In the genomic region with DNA sequence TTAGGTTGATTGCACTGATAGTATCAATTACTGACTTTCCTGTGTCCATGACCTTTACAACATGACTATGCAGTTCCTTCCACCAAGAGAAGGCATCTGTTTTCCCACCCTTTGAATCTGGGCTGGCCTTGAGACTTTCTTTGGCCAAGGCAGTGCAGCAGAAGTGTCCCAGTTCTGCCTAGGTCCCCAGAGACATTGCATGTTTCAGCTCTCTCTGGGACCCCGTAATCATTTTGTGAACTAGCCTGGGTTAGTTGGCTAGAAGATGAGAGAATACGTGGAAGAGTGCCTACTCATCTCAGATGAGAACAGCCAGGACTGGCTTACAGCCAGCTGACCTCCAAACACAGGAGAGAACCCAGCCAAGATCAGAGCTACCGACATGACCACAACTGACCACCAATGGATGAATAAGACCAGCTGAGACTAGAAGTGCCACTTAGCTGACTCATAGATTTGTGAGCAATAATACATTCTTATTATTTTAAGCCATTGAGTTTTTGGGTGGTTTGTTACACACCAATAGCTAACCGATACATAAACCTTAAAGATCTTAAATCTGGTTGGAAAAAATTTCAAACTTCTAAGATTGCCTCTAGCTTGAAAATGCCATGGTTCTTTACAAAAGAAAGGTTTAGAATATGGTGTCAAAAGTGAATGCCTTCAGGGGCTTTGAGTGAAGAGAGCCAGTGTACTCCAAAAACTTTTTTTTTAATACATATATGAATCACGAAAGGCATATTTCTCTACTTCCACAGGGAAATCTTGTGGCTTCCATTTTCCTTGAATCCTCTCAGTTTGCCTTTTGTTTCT, we compare ENCODE assay signal across 12 cellular contexts.
DNase-seq lines count a peak whose midpoint lies in the region; ATAC-seq and TF ChIP-seq lines count a peak whose summit lies in the region.
"Had no signal": no experiment of that assay in that cellular context is flagged by ENCODE, and none has a peak within 500 bp of the region (broad histone marks: within the 10 kb centered on the region; RNA-seq: fewer than 3 reads in every experiment).

No MANE protein-coding gene starts in this region.

- H4K91ac ChIP-seq in neuronal stem cell (ENCODE audit: low read depth, low read length, poor library complexity): no peak overlapping the region

- H3K14ac ChIP-seq in neuronal stem cell (ENCODE audit: low read length): no peak overlapping the region

- DNase-seq in PC-3 (peak; percentile 2), epithelial cell of proximal tubule (ENCODE audit: low read depth) (peak; percentile 52), upper lobe of left lung (no peak), neuronal stem cell (ENCODE audit: low spot score) (no peak), NCI-H446 treated with DMSO at 0.1 percent for 48 hours (lab: John Stamatoyannopoulos, UW) (no peak)
- DNase-seq: activated CD4-positive, alpha-beta memory T cell treated with anti-CD3 and anti-CD28 coated beads, Interleukin-2, amount 10 ng/mL, durations not matched to agents 7 days and 5 days; DMS 273 treated with DMSO at 0.1 percent for 48 hours; effector memory CD8-positive, alpha-beta T cell; Karpas-422; NCI-H510A treated with DMSO at 0.1 percent for 48 hours had no signal

- H4K20me1 ChIP-seq in PC-3 (ENCODE audit: low read length): no peaks in the 10 kb centered on the region

- no peak for TF ChIP-seq POLR2A in upper lobe of left lung (IDR thresholded peaks at IDR 0.05)

- POLR2A ChIA-PET in PC-3 (lab: Charles Lee; ENCODE audit: unreplicated experiment): no interaction called here

- no peak overlapping the region for H3K23ac ChIP-seq in neuronal stem cell (ENCODE audit: low read depth, low read length, poor library complexity)

- H3K4me3 ChIP-seq in PC-3 (ENCODE audit: low read length) (no peak overlapping the region), epithelial cell of proximal tubule (ENCODE audit: low read depth, low read length) (no peak overlapping the region), liver (ENCODE audit: low read depth in 1 of 3, low read length in 3 of 3) (no peak overlapping the region), upper lobe of left lung (no peak overlapping the region), neuronal stem cell (ENCODE audit: low read length in 2 of 2) (no peak overlapping the region)

- TF ChIP-seq EP300 in upper lobe of left lung (IDR thresholded peaks at IDR 0.05): peak in 1 of 4 donors; percentile 26

- no peak overlapping the region for H3K18ac ChIP-seq in neuronal stem cell (ENCODE audit: low read length)

- TF ChIP-seq CTCF in PC-3 (conservative IDR thresholded peaks at IDR 0.05; ENCODE audit: low read depth, low read length) (no peak), epithelial cell of proximal tubule (conservative IDR thresholded peaks at IDR 0.05; ENCODE audit: low read depth, low read length) (no peak), liver (IDR thresholded peaks at IDR 0.05; ENCODE audit: low read depth, low read length, missing input control) (no peak), upper lobe of left lung (IDR thresholded peaks at IDR 0.05) (no peak)

- intact Hi-C loops in PC-3 (cut with micrococcal nuclease): no loop called here

- no peaks in the 10 kb centered on the region for H3K79me2 ChIP-seq in PC-3 (ENCODE audit: low read length)

- no peak overlapping the region for H3K4ac ChIP-seq in neuronal stem cell (ENCODE audit: low read length)

- H3K9ac ChIP-seq in PC-3 (ENCODE audit: low read length): no peak overlapping the region
- no peak overlapping the region for H3K9ac ChIP-seq in liver (ENCODE audit: low read depth in 1 of 2, low read length in 2 of 2)
- H3K9ac ChIP-seq in neuronal stem cell (ENCODE audit: low read depth, low read length, poor library complexity): no peak overlapping the region

- H3K27ac ChIP-seq in PC-3 (ENCODE audit: low read length) (no peak overlapping the region), liver (ENCODE audit: low read depth in 1 of 2, low read length in 2 of 2) (no peak overlapping the region), upper lobe of left lung (peak overlapping the region; percentile 86 to 94 (median 87)), neuronal stem cell (replicated peaks; ENCODE audit: low read length) (no peak overlapping the region)

- H2BK15ac ChIP-seq in neuronal stem cell (ENCODE audit: low read length): no peak overlapping the region

- 58% methylated on average over 5 of the region's 5 CpGs for WGBS in liver
- 77 to 83% methylated on average over 5 of the region's 5 CpGs for WGBS in upper lobe of left lung, 2 donors
- WGBS in neuronal stem cell (ENCODE audit: extremely low coverage in 2 of 2, insufficient read length in 2 of 2, insufficient replicate concordance in 1 of 2), 2 donors: no CpG with 5 or more reads among the region's 5 CpGs

- H3K27me3 ChIP-seq in PC-3 (ENCODE audit: low read length): no peaks in the 10 kb centered on the region
- H3K27me3 ChIP-seq in liver (ENCODE audit: control insufficient read depth in 4 of 4, insufficient read depth in 4 of 4, low read length in 3 of 4): no peaks in the 10 kb centered on the region
- H3K27me3 ChIP-seq in upper lobe of left lung: no peaks in the 10 kb centered on the region
- no peaks in the 10 kb centered on the region for H3K27me3 ChIP-seq in neuronal stem cell (ENCODE audit: control insufficient read depth in 3 of 3, insufficient read depth in 3 of 3, low read depth in 1 of 3, low read length in 3 of 3)

- no peaks in the 10 kb centered on the region for H3F3A ChIP-seq in PC-3 (ENCODE audit: low read length, unreplicated experiment)

- H3K9me2 ChIP-seq in PC-3 (replicated peaks; ENCODE audit: low read length): no peaks in the 10 kb centered on the region

- TF ChIP-seq RAD21 in liver (IDR thresholded peaks at IDR 0.05): no peak

- H4K8ac ChIP-seq in neuronal stem cell (ENCODE audit: low read depth, low read length): no peak overlapping the region

- CTCF ChIA-PET in PC-3 (lab: Charles Lee): no interaction called here

- no peaks in the 10 kb centered on the region for H3K9me3 ChIP-seq in PC-3 (ENCODE audit: low read length)
- no peaks in the 10 kb centered on the region for H3K9me3 ChIP-seq in liver (ENCODE audit: control insufficient read depth in 4 of 4, low read length in 3 of 4)
- H3K9me3 ChIP-seq in upper lobe of left lung: no peaks in the 10 kb centered on the region
- H3K9me3 ChIP-seq in neuronal stem cell (replicated peaks in 1 of 2; ENCODE audit: control insufficient read depth in 2 of 2, insufficient read depth in 1 of 2, low read depth in 1 of 2, low read length in 2 of 2): no peaks in the 10 kb centered on the region

- no peak overlapping the region for H2BK5ac ChIP-seq in neuronal stem cell (ENCODE audit: low read length)

- no peak overlapping the region for H2BK12ac ChIP-seq in neuronal stem cell (ENCODE audit: low read length)

- H3K79me1 ChIP-seq in neuronal stem cell (ENCODE audit: low read depth, low read length): no peaks in the 10 kb centered on the region

- no TSS peak for BruUV-seq in PC-3 (replicated peaks; lab: Mats Ljungman, UMichigan)

- H3K36me3 ChIP-seq in PC-3 (ENCODE audit: low read depth, low read length) (no peaks in the 10 kb centered on the region), liver (ENCODE audit: control insufficient read depth in 4 of 4, insufficient read depth in 3 of 4, low read depth in 1 of 4, low read length in 3 of 4) (no peaks in the 10 kb centered on the region), upper lobe of left lung (no peaks in the 10 kb centered on the region), neuronal stem cell (replicated peaks in 1 of 2; ENCODE audit: control insufficient read depth in 2 of 2, insufficient read depth in 2 of 2, low read length in 2 of 2) (no peaks in the 10 kb centered on the region)

- no peak overlapping the region for H2AK5ac ChIP-seq in neuronal stem cell (ENCODE audit: low read depth, low read length)

- H3K4me1 ChIP-seq in PC-3 (ENCODE audit: insufficient read depth, low read length) (no peaks in the 10 kb centered on the region), liver (ENCODE audit: control insufficient read depth in 4 of 4, insufficient read depth in 4 of 4, low read length in 3 of 4) (peaks cover 14 to 27% (median 22%) of the 10 kb centered on the region in 4 donors), upper lobe of left lung (peaks cover 37 to 69% (median 40%) of the 10 kb centered on the region in 4 donors), neuronal stem cell (ENCODE audit: control insufficient read depth in 2 of 2, insufficient read depth in 1 of 2, low read depth in 1 of 2, low read length in 2 of 2) (peaks cover 3 to 25% of the 10 kb centered on the region in 2 donors)

- no peak overlapping the region for H2AFZ ChIP-seq in PC-3 (ENCODE audit: low read length)
- H2AFZ ChIP-seq in neuronal stem cell (ENCODE audit: low read length): no peak overlapping the region

- no peak overlapping the region for H3K4me2 ChIP-seq in PC-3 (ENCODE audit: low read length)
- no peak overlapping the region for H3K4me2 ChIP-seq in neuronal stem cell (ENCODE audit: insufficient read depth, low read length, poor library complexity, severe bottlenecking)

- no peak for ATAC-seq in PC-3
- peak in 1 of 2 donors; percentile 10 for ATAC-seq in upper lobe of left lung (ENCODE audit: low FRiP score in 2 of 2)
- no peak for ATAC-seq in GM18519 (IDR thresholded peaks at IDR 0.05; ENCODE audit: low FRiP score, unreplicated experiment)
- ATAC-seq: effector memory CD8-positive, alpha-beta T cell had no signal

- H2BK120ac ChIP-seq in neuronal stem cell (ENCODE audit: low read depth, low read length): no peak overlapping the region

TF ChIP-seq in liver, 16 proteins besides CTCF, POLR2A, EP300 and RAD21 (continues in another document):
- TF ChIP-seq NR2F2 (IDR thresholded peaks at IDR 0.05) (peak; percentile 83), HNF4A (conservative IDR thresholded peaks at IDR 0.05) (peak in 1 of 2 donors; percentile 42), EGR1 (IDR thresholded peaks at IDR 0.05; ENCODE audit: low read depth in 2 of 2) (no peak), ZBTB33 (IDR thresholded peaks at IDR 0.05) (no peak)
- TF ChIP-seq, protein P1, sequence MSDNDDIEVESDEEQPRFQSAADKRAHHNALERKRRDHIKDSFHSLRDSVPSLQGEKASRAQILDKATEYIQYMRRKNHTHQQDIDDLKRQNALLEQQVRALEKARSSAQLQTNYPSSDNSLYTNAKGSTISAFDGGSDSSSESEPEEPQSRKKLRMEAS (IDR thresholded peaks at IDR 0.05): peak; percentile 38

Comparison
In these comparisons a context has a peak if more than half of its experiments do, and no peak if none do; other contexts are left out.
1. DNase-seq: peak in PC-3 (single experiment) and epithelial cell of proximal tubule (single experiment); none in upper lobe of left lung (0 of 2), neuronal stem cell (single experiment) and NCI-H446 treated with DMSO at 0.1 percent for 48 hours (single experiment).
2. H3K27ac ChIP-seq: peak in upper lobe of left lung (4 of 4); none in PC-3 (single experiment), liver (0 of 2) and neuronal stem cell (single experiment).